Comparison of ENCODE assay signal across 15 cellular contexts in the genomic region with DNA sequence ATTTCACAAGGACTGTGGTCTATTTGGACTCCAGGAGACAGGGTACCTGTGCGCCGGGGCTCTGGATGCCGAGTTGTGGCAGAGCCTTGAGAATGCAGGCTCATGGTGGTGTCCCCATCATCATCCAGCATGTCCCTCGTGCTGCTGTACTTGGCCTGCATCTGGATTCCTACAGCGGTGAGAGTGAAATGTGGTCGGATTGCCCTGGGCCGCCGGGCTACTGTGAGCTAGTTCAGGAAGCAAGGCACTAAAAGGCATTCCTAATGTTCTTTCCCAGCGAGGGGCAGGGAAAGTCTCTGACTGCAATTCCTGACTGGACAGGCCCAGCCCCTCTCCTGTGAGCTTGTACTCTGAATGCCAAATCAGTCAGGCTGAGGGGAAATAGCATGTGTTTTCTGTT. TPM values are rescaled to one million over a fixed set of nuclear protein-coding genes. Genes with fewer than 3 reads are reported as not detected.
DNase-seq lines count a peak whose midpoint lies in the region; ATAC-seq, FAIRE-seq and TF ChIP-seq lines count a peak whose summit lies in the region.
"Had no signal": no experiment of that assay in that cellular context is flagged by ENCODE, and none has a peak within 500 bp of the region (broad histone marks: within the 10 kb centered on the region; RNA-seq: fewer than 3 reads in every experiment).

A gene with protein sequence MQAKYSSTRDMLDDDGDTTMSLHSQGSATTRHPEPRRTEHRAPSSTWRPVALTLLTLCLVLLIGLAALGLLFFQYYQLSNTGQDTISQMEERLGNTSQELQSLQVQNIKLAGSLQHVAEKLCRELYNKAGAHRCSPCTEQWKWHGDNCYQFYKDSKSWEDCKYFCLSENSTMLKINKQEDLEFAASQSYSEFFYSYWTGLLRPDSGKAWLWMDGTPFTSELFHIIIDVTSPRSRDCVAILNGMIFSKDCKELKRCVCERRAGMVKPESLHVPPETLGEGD (minus strand): TSS at position 224 of the 400 bp plus-strand sequence. CDS start 63 bp downstream, at position 161.

- no peak within 1 kb of the TSS for H3K4me3 ChIP-seq in choroid plexus epithelial cell (ENCODE audit: low read depth, low read length)
- no peak within 1 kb of the TSS for H3K4me3 ChIP-seq in iPS DF 6.9 (ENCODE audit: low read length)
- H3K4me3 ChIP-seq in gastrocnemius medialis: peak within 1 kb of the TSS; percentile 27 to 42 (median 34)
- H3K4me3 ChIP-seq: SJSA1 had no signal

- intact Hi-C loops in gastrocnemius medialis (cut with DNase I; ENCODE audit: low total_unique reads): no loop called here

- no peak for DNase-seq in GM12892 (ENCODE audit: insufficient read length)
- DNase-seq in choroid plexus epithelial cell (ENCODE audit: low read depth): peak; percentile 15
- DNase-seq in iPS DF 6.9 (ENCODE audit: low read depth, low spot score): peak; percentile 25
- no peak for DNase-seq in gastrocnemius medialis
- no peak for DNase-seq in HCEC 1CT
- no peak for DNase-seq in amygdala (lab: John Stamatoyannopoulos, UW)
- no peak for DNase-seq in GM13977 (ENCODE audit: low spot score)
- DNase-seq: BE2C; head of caudate nucleus; naive B cell; stimulated activated naive CD4-positive, alpha-beta T cell had no signal

- no CpG with 5 or more reads among the region's 9 CpGs for WGBS in iPS DF 6.9 (ENCODE audit: insufficient coverage, insufficient read length)

- H3K36me3 ChIP-seq in iPS DF 6.9 (ENCODE audit: control insufficient read depth, insufficient read depth, low read length) (no peaks in the 10 kb centered on the region), gastrocnemius medialis (no peaks in the 10 kb centered on the region)
- H3K36me3 ChIP-seq: BE2C, SJSA1 had no signal

- H3K27ac ChIP-seq in iPS DF 6.9 (ENCODE audit: low read length): no peak within 1 kb of the TSS
- peak within 1 kb of the TSS; percentile 29 to 75 (median 68) for H3K27ac ChIP-seq in gastrocnemius medialis
- H3K27ac ChIP-seq: SJSA1 had no signal

- peaks cover 3% of the 10 kb centered on the region for H3K4me1 ChIP-seq in iPS DF 6.9 (ENCODE audit: control insufficient read depth, insufficient read depth, low read length)
- H3K4me1 ChIP-seq in gastrocnemius medialis: peaks cover 0 to 5% of the 10 kb centered on the region in 2 donors
- H3K4me1 ChIP-seq: BE2C, SJSA1 had no signal

- TF ChIP-seq CTCF in choroid plexus epithelial cell (conservative IDR thresholded peaks at IDR 0.05; ENCODE audit: low read depth, low read length): no peak
- TF ChIP-seq CTCF in gastrocnemius medialis (IDR thresholded peaks at IDR 0.05 in 4 of 5, conservative IDR thresholded peaks at IDR 0.05 in 1 of 5): no peak
- no peak for TF ChIP-seq CTCF in GM13977 (IDR thresholded peaks at IDR 0.05; ENCODE audit: extremely low read depth, insufficient read depth, missing control alignments)

- H3K9me3 ChIP-seq in iPS DF 6.9 (ENCODE audit: control insufficient read depth, insufficient read depth, low read length) (no peaks in the 10 kb centered on the region), gastrocnemius medialis (no peaks in the 10 kb centered on the region)
- H3K9me3 ChIP-seq: BE2C, SJSA1 had no signal

- ATAC-seq in gastrocnemius medialis: peak; percentile 45 to 47
- ATAC-seq in HG03045 (IDR thresholded peaks at IDR 0.05; ENCODE audit: unreplicated experiment): no peak
- ATAC-seq: HCT116 had no signal

- H3K27me3 ChIP-seq in iPS DF 6.9 (ENCODE audit: control insufficient read depth, insufficient read depth, low read length) (no peaks in the 10 kb centered on the region), gastrocnemius medialis (no peaks in the 10 kb centered on the region)
- H3K27me3 ChIP-seq: SJSA1 had no signal

- in situ Hi-C loops in gastrocnemius medialis (cut with MboI; ENCODE audit: low sequenced_read_pairs in 4 of 4): no loop called here
- in situ Hi-C loops in GM13977 (cut with MboI; ENCODE audit: low pct_unique_long_range_greater_than_20kb, low sequenced_read_pairs, unreplicated experiment): no loop called here

- FAIRE-seq in GM12892 (lab: Jason Lieb, UNC): peak; percentile 80

- TF ChIP-seq POLR2A in GM12892 (IDR thresholded peaks at IDR 0.05; ENCODE audit: low read depth, low read length) (no peak), gastrocnemius medialis (IDR thresholded peaks at IDR 0.05) (peak; percentile 48 to 69)

RNA-seq across cellular contexts. Expression of the gene that starts here (rescaled TPM):
- polyA plus RNA-seq in GM12892 (2012; ENCODE audit: missing spikeins): not detected
- 1 to 10 TPM in 3 of 4 donors, under 1 TPM in 1; 1.00 to 3.6 (median 1.6) TPM for total RNA-seq in gastrocnemius medialis
- total RNA-seq: LHCN-M2, SJSA1 had no signal

Comparison
In these comparisons a context has a peak if more than half of its experiments do, and no peak if none do; other contexts are left out.
1. DNase-seq: peak in choroid plexus epithelial cell (single experiment) and iPS DF 6.9 (single experiment); none in GM12892 (single experiment), gastrocnemius medialis (0 of 2), HCEC 1CT (single experiment), amygdala (0 of 56) and GM13977 (single experiment).
2. H3K4me3 ChIP-seq: peak in gastrocnemius medialis (4 of 4); none in choroid plexus epithelial cell (single experiment) and iPS DF 6.9 (single experiment).